Comparison of ENCODE assay signal across 1 cellular context in the genomic region with DNA sequence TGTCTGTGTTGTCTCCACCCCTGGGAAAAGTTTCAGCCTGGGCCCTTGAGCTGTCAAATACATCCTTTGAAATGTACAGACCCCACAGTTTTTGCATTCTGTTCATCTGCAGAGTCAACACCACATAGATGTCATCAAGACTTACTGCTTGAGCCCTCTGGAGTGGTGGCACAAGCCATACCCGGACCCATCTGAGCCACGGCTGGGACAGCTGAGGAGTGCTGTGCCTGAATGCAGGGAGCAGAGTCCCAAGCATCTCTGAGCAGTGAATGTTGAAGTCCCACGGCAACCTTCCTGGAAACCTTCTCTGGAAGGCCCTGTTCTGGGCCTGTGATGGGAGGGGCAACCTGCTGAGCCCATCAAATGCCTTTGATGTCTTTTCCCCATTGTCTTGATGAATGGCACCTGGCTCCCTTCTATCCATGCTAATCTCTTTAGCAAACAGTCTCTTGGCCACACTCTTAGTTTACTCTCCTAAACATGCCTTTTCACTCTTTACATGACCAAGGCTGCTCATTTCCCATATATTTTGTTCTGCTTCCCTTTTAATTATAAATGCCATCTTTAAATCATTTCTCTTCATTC.
TF ChIP-seq lines count a peak whose summit lies in the region.

No MANE protein-coding gene starts in this region.

TF ChIP-seq in HepG2, 621 proteins besides CTCF, POLR2A, EP300 and RAD21 (continued from another document):
- TF ChIP-seq TCF7 (IDR thresholded peaks at IDR 0.05; ENCODE audit: low read depth) = peak; percentile 88
- no peak for TF ChIP-seq ZNF652 (CRISPR knock-in tag; IDR thresholded peaks at IDR 0.05; ENCODE audit: borderline replicate concordance, low read depth)
- TF ChIP-seq ZNF577 (CRISPR knock-in tag; IDR thresholded peaks at IDR 0.05; ENCODE audit: borderline replicate concordance, low read depth) = no peak
- no peak for TF ChIP-seq ZNF431 (CRISPR knock-in tag; IDR thresholded peaks at IDR 0.05; ENCODE audit: borderline replicate concordance, low read depth)
- peak; percentile 99 for TF ChIP-seq SOX5 (CRISPR knock-in tag; IDR thresholded peaks at IDR 0.05; ENCODE audit: borderline replicate concordance)
- no peak for TF ChIP-seq HMGA1 (CRISPR knock-in tag; conservative IDR thresholded peaks at IDR 0.05)
- peak; percentile 55; the same call in 1 of the 2 replicates for TF ChIP-seq PATZ1 (CRISPR knock-in tag; IDR thresholded peaks at IDR 0.05)
- TF ChIP-seq FOXA3 (CRISPR knock-in tag; IDR thresholded peaks at IDR 0.05) = peak; percentile 81
- 0 out of 2 replicates have a peak, but pooled peaks have one; percentile 27 for TF ChIP-seq ZFP1 (CRISPR knock-in tag; IDR thresholded peaks at IDR 0.05)
- peak; percentile 60; the same call in 1 of the 2 replicates for TF ChIP-seq ISL2 (CRISPR knock-in tag; IDR thresholded peaks at IDR 0.05)
- 0 out of 2 replicates have a peak, but pooled peaks have one; percentile 23 for TF ChIP-seq FOXP4 (CRISPR knock-in tag; IDR thresholded peaks at IDR 0.05)
- peak; percentile 43; the same call in 1 of the 2 replicates for TF ChIP-seq HDAC2 (CRISPR knock-in tag; IDR thresholded peaks at IDR 0.05)
- TF ChIP-seq KAT8 (CRISPR knock-in tag; IDR thresholded peaks at IDR 0.05) = 0 out of 2 replicates have a peak, but pooled peaks have one; percentile 18
- 0 out of 2 replicates have a peak, but pooled peaks have one; percentile 55 for TF ChIP-seq ZNF644 (CRISPR knock-in tag; IDR thresholded peaks at IDR 0.05; ENCODE audit: low read depth)
- TF ChIP-seq, protein P1, sequence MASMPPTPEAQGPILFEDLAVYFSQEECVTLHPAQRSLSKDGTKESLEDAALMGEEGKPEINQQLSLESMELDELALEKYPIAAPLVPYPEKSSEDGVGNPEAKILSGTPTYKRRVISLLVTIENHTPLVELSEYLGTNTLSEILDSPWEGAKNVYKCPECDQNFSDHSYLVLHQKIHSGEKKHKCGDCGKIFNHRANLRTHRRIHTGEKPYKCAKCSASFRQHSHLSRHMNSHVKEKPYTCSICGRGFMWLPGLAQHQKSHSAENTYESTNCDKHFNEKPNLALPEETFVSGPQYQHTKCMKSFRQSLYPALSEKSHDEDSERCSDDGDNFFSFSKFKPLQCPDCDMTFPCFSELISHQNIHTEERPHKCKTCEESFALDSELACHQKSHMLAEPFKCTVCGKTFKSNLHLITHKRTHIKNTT (CRISPR knock-in tag; IDR thresholded peaks at IDR 0.05) = no peak
- TF ChIP-seq, protein P2, sequence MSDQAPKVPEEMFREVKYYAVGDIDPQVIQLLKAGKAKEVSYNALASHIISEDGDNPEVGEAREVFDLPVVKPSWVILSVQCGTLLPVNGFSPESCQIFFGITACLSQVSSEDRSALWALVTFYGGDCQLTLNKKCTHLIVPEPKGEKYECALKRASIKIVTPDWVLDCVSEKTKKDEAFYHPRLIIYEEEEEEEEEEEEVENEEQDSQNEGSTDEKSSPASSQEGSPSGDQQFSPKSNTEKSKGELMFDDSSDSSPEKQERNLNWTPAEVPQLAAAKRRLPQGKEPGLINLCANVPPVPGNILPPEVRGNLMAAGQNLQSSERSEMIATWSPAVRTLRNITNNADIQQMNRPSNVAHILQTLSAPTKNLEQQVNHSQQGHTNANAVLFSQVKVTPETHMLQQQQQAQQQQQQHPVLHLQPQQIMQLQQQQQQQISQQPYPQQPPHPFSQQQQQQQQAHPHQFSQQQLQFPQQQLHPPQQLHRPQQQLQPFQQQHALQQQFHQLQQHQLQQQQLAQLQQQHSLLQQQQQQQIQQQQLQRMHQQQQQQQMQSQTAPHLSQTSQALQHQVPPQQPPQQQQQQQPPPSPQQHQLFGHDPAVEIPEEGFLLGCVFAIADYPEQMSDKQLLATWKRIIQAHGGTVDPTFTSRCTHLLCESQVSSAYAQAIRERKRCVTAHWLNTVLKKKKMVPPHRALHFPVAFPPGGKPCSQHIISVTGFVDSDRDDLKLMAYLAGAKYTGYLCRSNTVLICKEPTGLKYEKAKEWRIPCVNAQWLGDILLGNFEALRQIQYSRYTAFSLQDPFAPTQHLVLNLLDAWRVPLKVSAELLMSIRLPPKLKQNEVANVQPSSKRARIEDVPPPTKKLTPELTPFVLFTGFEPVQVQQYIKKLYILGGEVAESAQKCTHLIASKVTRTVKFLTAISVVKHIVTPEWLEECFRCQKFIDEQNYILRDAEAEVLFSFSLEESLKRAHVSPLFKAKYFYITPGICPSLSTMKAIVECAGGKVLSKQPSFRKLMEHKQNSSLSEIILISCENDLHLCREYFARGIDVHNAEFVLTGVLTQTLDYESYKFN (CRISPR knock-in tag; conservative IDR thresholded peaks at IDR 0.05) = peak; percentile 36
- TF ChIP-seq ARID5B (CRISPR knock-in tag; IDR thresholded peaks at IDR 0.05) = peak; percentile 84
- peak; percentile 91 for TF ChIP-seq BCL6 (CRISPR knock-in tag; IDR thresholded peaks at IDR 0.05)
- TF ChIP-seq SOX13 (IDR thresholded peaks at IDR 0.05) = peak; percentile 95
- TF ChIP-seq SOX13 (CRISPR knock-in tag; conservative IDR thresholded peaks at IDR 0.05 in 1 of 2, IDR thresholded peaks at IDR 0.05 in 1 of 2) = peak in 1 of 2 experiments; percentile 99; a peak in 2 of 4 replicates
- TF ChIP-seq, protein P3, sequence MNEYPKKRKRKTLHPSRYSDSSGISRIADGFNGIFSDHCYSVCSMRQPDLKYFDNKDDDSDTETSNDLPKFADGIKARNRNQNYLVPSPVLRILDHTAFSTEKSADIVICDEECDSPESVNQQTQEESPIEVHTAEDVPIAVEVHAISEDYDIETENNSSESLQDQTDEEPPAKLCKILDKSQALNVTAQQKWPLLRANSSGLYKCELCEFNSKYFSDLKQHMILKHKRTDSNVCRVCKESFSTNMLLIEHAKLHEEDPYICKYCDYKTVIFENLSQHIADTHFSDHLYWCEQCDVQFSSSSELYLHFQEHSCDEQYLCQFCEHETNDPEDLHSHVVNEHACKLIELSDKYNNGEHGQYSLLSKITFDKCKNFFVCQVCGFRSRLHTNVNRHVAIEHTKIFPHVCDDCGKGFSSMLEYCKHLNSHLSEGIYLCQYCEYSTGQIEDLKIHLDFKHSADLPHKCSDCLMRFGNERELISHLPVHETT (CRISPR knock-in tag; conservative IDR thresholded peaks at IDR 0.05) = no peak
- peak; percentile 68 for TF ChIP-seq ZNF331 (CRISPR knock-in tag; IDR thresholded peaks at IDR 0.05)
- 0 out of 2 replicates have a peak, but pooled peaks have one; percentile 45 for TF ChIP-seq RXRA (CRISPR knock-in tag; IDR thresholded peaks at IDR 0.05)
- peak; percentile 52; the same call in 1 of the 2 replicates for TF ChIP-seq GATAD2A (CRISPR knock-in tag; IDR thresholded peaks at IDR 0.05)
- no peak for TF ChIP-seq SOX6 (IDR thresholded peaks at IDR 0.05)
- peak; percentile 95 for TF ChIP-seq SOX6 (CRISPR knock-in tag; IDR thresholded peaks at IDR 0.05)
- peak; percentile 50; the same call in 1 of the 2 replicates for TF ChIP-seq TBX2 (CRISPR knock-in tag; IDR thresholded peaks at IDR 0.05; ENCODE audit: borderline replicate concordance)
- TF ChIP-seq TFAP4 (IDR thresholded peaks at IDR 0.05; ENCODE audit: borderline replicate concordance, low read depth) = 0 out of 2 replicates have a peak, but pooled peaks have one; percentile 20
- no peak for TF ChIP-seq ZNF75D (CRISPR knock-in tag; IDR thresholded peaks at IDR 0.05; ENCODE audit: borderline replicate concordance)
- TF ChIP-seq FOXA1 (IDR thresholded peaks at IDR 0.05) = no peak
- TF ChIP-seq FOXA1 (CRISPR knock-in tag; IDR thresholded peaks at IDR 0.05) = peak; percentile 86
